8 cellular contexts compared by ENCODE assay signal in genomic region chr2:108593547-108594098, GRCh38. TPM values are rescaled to one million over a fixed set of nuclear protein-coding genes. Genes with fewer than 3 reads are reported as not detected.
DNase-seq lines count a peak whose midpoint lies in the region; ATAC-seq and TF ChIP-seq lines count a peak whose summit lies in the region.

No MANE protein-coding gene starts in this region.

- H3K9me3 Mint-ChIP-seq in natural killer cell treated with Interleukin-12 subunit alpha and Interleukin-12 subunit beta and Interleukin-15 and Interleukin-18, amount 100 ng/mL, for 72 hours, result no peaks in the 10 kb centered on the region

- peak overlapping the region; percentile 83 for H3K4me3 Mint-ChIP-seq in natural killer cell treated with Interleukin-12 subunit alpha and Interleukin-12 subunit beta and Interleukin-15 and Interleukin-18, amount 100 ng/mL, for 72 hours

- ATAC-seq in HG03571 (IDR thresholded peaks at IDR 0.05; ENCODE audit: unreplicated experiment) (peak; percentile 3), HG03457 (IDR thresholded peaks at IDR 0.05; ENCODE audit: unreplicated experiment) (no peak)
- no peak for ATAC-seq in natural killer cell treated with Interleukin-12 subunit alpha and Interleukin-12 subunit beta and Interleukin-15 and Interleukin-18, amount 100 ng/mL, for 72 hours

- H3K4me3 ChIP-seq in cardiac fibroblast (replicated peaks in 1 of 2; ENCODE audit: low read depth in 2 of 2, low read length in 2 of 2), result no peak overlapping the region

- H3K27ac Mint-ChIP-seq in natural killer cell treated with Interleukin-12 subunit alpha and Interleukin-12 subunit beta and Interleukin-15 and Interleukin-18, amount 100 ng/mL, for 72 hours, result peak overlapping the region; percentile 83 to 87

- DNase-seq in EH (ENCODE audit: low read depth), result peak; percentile 94
- DNase-seq in cardiac fibroblast (ENCODE audit: low read depth in 2 of 2), result peak; percentile 73 to 96
- no peak for DNase-seq in natural killer cell treated with Interleukin-12 subunit alpha and Interleukin-12 subunit beta and Interleukin-15 and Interleukin-18, amount 100 ng/mL, for 72 hours (ENCODE audit: low spot score)
- DNase-seq in GDM1 (lab: John Stamatoyannopoulos, UW), result no peak
- no peak for DNase-seq in AG08396 (ENCODE audit: low spot score)
- no peak for DNase-seq in HT-29 (ENCODE audit: low spot score)

- peak; percentile 15 for TF ChIP-seq CTCF in cardiac fibroblast (IDR thresholded peaks at IDR 0.05; ENCODE audit: low read depth, low read length)

- no peaks in the 10 kb centered on the region for H3K27me3 Mint-ChIP-seq in natural killer cell treated with Interleukin-12 subunit alpha and Interleukin-12 subunit beta and Interleukin-15 and Interleukin-18, amount 100 ng/mL, for 72 hours

- peaks cover 43 to 56% of the 10 kb centered on the region in 2 donors for H3K4me1 Mint-ChIP-seq in natural killer cell treated with Interleukin-12 subunit alpha and Interleukin-12 subunit beta and Interleukin-15 and Interleukin-18, amount 100 ng/mL, for 72 hours (ENCODE audit: low read depth in 2 of 2)

- no peaks in the 10 kb centered on the region for H3K36me3 Mint-ChIP-seq in natural killer cell treated with Interleukin-12 subunit alpha and Interleukin-12 subunit beta and Interleukin-15 and Interleukin-18, amount 100 ng/mL, for 72 hours

RNA-seq across cellular contexts. Expression of gene LIMS1, which starts 59.4 kb away (rescaled TPM):
- 10 to 100 TPM; 38.7 to 44.7 TPM for total RNA-seq in natural killer cell treated with Interleukin-12 subunit alpha and Interleukin-12 subunit beta and Interleukin-15 and Interleukin-18, amount 100 ng/mL, for 72 hours
- total RNA-seq in HT-29 (2014; rRNA removed; shearing (Covaris generic)), result 28.5 and 43.1 TPM in 2 replicates

Comparison
In these comparisons a context has a peak if more than half of its experiments do, and no peak if none do; other contexts are left out.
1. DNase-seq: peak in EH (single experiment) and cardiac fibroblast (2 of 2); none in natural killer cell treated with Interleukin-12 subunit alpha and Interleukin-12 subunit beta and Interleukin-15 and Interleukin-18, amount 100 ng/mL, for 72 hours (single experiment), GDM1 (single experiment), AG08396 (single experiment) and HT-29 (single experiment).